In genomic region chr3:127722928-127723603, GRCh38 we compare ENCODE assay signal across 1 cellular context.
A peak's percentile ranks its signal among the peaks of the same experiment; 100 is the strongest.
TF ChIP-seq lines count a peak whose summit lies in the region.

No MANE protein-coding gene starts in this region.

TF ChIP-seq in neural cell, 6 proteins besides CTCF, POLR2A, EP300 and RAD21 (continued from another document):
- TF ChIP-seq, protein P1, sequence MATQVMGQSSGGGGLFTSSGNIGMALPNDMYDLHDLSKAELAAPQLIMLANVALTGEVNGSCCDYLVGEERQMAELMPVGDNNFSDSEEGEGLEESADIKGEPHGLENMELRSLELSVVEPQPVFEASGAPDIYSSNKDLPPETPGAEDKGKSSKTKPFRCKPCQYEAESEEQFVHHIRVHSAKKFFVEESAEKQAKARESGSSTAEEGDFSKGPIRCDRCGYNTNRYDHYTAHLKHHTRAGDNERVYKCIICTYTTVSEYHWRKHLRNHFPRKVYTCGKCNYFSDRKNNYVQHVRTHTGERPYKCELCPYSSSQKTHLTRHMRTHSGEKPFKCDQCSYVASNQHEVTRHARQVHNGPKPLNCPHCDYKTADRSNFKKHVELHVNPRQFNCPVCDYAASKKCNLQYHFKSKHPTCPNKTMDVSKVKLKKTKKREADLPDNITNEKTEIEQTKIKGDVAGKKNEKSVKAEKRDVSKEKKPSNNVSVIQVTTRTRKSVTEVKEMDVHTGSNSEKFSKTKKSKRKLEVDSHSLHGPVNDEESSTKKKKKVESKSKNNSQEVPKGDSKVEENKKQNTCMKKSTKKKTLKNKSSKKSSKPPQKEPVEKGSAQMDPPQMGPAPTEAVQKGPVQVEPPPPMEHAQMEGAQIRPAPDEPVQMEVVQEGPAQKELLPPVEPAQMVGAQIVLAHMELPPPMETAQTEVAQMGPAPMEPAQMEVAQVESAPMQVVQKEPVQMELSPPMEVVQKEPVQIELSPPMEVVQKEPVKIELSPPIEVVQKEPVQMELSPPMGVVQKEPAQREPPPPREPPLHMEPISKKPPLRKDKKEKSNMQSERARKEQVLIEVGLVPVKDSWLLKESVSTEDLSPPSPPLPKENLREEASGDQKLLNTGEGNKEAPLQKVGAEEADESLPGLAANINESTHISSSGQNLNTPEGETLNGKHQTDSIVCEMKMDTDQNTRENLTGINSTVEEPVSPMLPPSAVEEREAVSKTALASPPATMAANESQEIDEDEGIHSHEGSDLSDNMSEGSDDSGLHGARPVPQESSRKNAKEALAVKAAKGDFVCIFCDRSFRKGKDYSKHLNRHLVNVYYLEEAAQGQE (IDR thresholded peaks at IDR 0.05; ENCODE audit: borderline replicate concordance), result no peak
- peak; percentile 6 for TF ChIP-seq POLR2AphosphoS5 (IDR thresholded peaks at IDR 0.05)
- no peak for TF ChIP-seq EZH2 (IDR thresholded peaks at IDR 0.05; ENCODE audit: borderline replicate concordance, insufficient read depth, low read length, poor library complexity, severe bottlenecking)
